8 cellular contexts compared by ENCODE assay signal in the genomic region with DNA sequence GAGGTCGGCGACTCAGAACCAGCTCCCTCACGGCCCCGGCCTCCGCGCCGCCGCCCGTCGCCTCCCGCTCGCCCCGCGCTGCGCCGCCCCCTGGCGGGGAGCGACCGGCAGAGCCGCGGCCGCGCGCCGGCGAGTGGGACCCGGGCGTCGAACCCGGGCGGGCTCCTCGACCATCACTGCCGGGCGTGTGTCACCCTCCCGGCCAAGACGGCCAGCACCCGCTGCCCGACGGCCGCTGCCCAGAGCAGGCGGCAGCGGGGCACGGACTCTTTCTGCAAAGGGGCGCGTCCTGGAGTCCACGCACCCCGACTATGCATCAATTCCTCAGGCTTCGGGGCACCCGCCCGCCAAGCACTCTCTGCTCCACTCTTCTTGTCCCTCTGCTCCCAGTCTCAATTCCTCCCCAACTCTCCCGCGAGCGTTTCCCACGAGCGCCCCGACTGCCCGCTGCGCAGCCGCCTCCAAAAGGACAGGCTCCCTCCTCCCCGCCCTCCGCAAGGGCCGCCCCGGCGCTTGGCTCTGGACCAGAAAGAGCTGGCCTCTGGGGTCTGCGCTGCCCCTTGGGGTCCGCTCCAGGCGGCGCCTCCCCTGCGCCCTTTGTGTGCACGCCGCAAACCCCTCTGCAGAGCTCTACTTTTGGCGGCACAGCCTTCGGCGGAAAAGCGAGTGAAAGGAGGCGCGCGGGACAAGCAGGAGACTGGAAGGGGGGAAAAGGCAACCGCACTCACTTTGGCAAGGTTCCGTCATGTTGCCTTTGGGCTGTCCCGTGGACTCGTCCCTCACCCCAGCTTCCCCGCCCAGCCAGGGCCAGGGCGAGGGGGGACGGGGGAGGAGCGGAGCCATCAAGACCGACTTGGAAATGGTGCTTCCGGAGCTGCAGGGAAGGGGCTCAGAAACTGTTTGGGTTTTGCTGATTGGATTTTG. TPM values are rescaled to one million over a fixed set of nuclear protein-coding genes. Genes with fewer than 3 reads are reported as not detected.
A peak's percentile ranks its signal among the peaks of the same experiment; 100 is the strongest.
DNase-seq lines count a peak whose midpoint lies in the region; ATAC-seq and TF ChIP-seq lines count a peak whose summit lies in the region.

No MANE protein-coding gene starts in this region.

- H3K27ac ChIP-seq in lung (ENCODE audit: low read depth in 1 of 2, low read length in 1 of 2) = peak overlapping the region; percentile 42 to 96

- peak; percentile 37 for DNase-seq in NCI-H2227 (lab: John Stamatoyannopoulos, UW; ENCODE audit: unreplicated experiment)
- no peak for DNase-seq in NCI-H2227 treated with DMSO at 0.1 percent for 48 hours (lab: John Stamatoyannopoulos, UW)
- DNase-seq in NCI-H1930 (lab: John Stamatoyannopoulos, UW) = peak; percentile 48 to 75
- DNase-seq in activated CD4-positive, alpha-beta memory T cell treated with anti-CD3 and anti-CD28 coated beads, Interleukin-2, amount 10 ng/mL, durations not matched to agents 7 days and 5 days = peak; percentile 62
- DNase-seq in effector CD8-positive, alpha-beta T cell (lab: John Stamatoyannopoulos, UW) = peak; percentile 3
- peak; percentile 53 for DNase-seq in lung (ENCODE audit: low spot score)
- DNase-seq in stimulated activated CD8-positive, alpha-beta memory T cell treated with anti-CD3 and anti-CD28 coated beads, Interleukin-12 subunit alpha, Interleukin-12 subunit beta, amount 100 ng/mL, for 1 hour (ENCODE audit: low read depth) = peak; percentile 31

- peak overlapping the region; percentile 89 for H3K4me3 ChIP-seq in lung

- H3K36me3 ChIP-seq in lung (ENCODE audit: control insufficient read depth in 2 of 2, insufficient read depth in 2 of 2, low read length in 2 of 2) = no peaks in the 10 kb centered on the region

- peaks cover 24% of the 10 kb centered on the region for H3K4me1 Mint-ChIP-seq in activated CD4-positive, alpha-beta memory T cell treated with anti-CD3 and anti-CD28 coated beads, Interleukin-2, amount 10 ng/mL, durations not matched to agents 7 days and 5 days

- POLR2A ChIA-PET in activated CD4-positive, alpha-beta memory T cell treated with anti-CD3 and anti-CD28 coated beads, Interleukin-2, amount 10 ng/mL, durations not matched to agents 7 days and 5 days (lab: Charles Lee) = no interaction called here

- peaks cover 29% of the 10 kb centered on the region for H3K27me3 Mint-ChIP-seq in activated CD4-positive, alpha-beta memory T cell treated with anti-CD3 and anti-CD28 coated beads, Interleukin-2, amount 10 ng/mL, durations not matched to agents 7 days and 5 days

- peak overlapping the region; percentile 79 for H3K4me3 Mint-ChIP-seq in activated CD4-positive, alpha-beta memory T cell treated with anti-CD3 and anti-CD28 coated beads, Interleukin-2, amount 10 ng/mL, durations not matched to agents 7 days and 5 days

- peak; percentile 11 for TF ChIP-seq CTCF in lung (IDR thresholded peaks at IDR 0.05; ENCODE audit: control extremely low read depth, extremely low read depth)

- peaks cover 0 to 4% of the 10 kb centered on the region in 2 donors for H3K4me1 ChIP-seq in lung (ENCODE audit: control insufficient read depth in 2 of 2, insufficient read depth in 2 of 2, low read length in 2 of 2)

- no peaks in the 10 kb centered on the region for H3K27me3 ChIP-seq in lung (ENCODE audit: control insufficient read depth, insufficient read depth)

- peak; percentile 66 for ATAC-seq in HG02642 (IDR thresholded peaks at IDR 0.05; ENCODE audit: poor library complexity, unreplicated experiment)
- peak; percentile 68 for ATAC-seq in lung (ENCODE audit: insufficient read depth, low FRiP score)

- H3K36me3 Mint-ChIP-seq in activated CD4-positive, alpha-beta memory T cell treated with anti-CD3 and anti-CD28 coated beads, Interleukin-2, amount 10 ng/mL, durations not matched to agents 7 days and 5 days (ENCODE audit: low read depth) = no peaks in the 10 kb centered on the region

- no peaks in the 10 kb centered on the region for H3K9me3 Mint-ChIP-seq in activated CD4-positive, alpha-beta memory T cell treated with anti-CD3 and anti-CD28 coated beads, Interleukin-2, amount 10 ng/mL, durations not matched to agents 7 days and 5 days

- CTCF ChIA-PET in activated CD4-positive, alpha-beta memory T cell treated with anti-CD3 and anti-CD28 coated beads, Interleukin-2, amount 10 ng/mL, durations not matched to agents 7 days and 5 days (lab: Charles Lee) = interaction anchor here (0.6 to 3.1 kb wide), 23 partner anchors 11 to 646 kb away, joined by 3 to 22 read pairs (median 4); a partner anchor contains a TSS

- no peaks in the 10 kb centered on the region for H3K9me3 ChIP-seq in lung (ENCODE audit: control insufficient read depth in 2 of 2, insufficient read depth in 1 of 2, low read length in 1 of 2)

- WGBS in lung, 2 donors = 0% methylated on average over 88 of the region's 88 CpGs

- H3K27ac Mint-ChIP-seq in activated CD4-positive, alpha-beta memory T cell treated with anti-CD3 and anti-CD28 coated beads, Interleukin-2, amount 10 ng/mL, durations not matched to agents 7 days and 5 days = no peak overlapping the region

RNA-seq across cellular contexts. Expression of a gene that starts 1.1 kb away (rescaled TPM):
- 1 to 10 TPM in 1 of 2 experiments, under 1 TPM in 1; 0.81 to 1.1 TPM for total RNA-seq in activated CD4-positive, alpha-beta memory T cell treated with anti-CD3 and anti-CD28 coated beads, Interleukin-2, amount 10 ng/mL, durations not matched to agents 7 days and 5 days
- 100 to 1,000 TPM in 1 of 2 donors, 10 to 100 TPM in 1; 27.6 to 121 TPM for total RNA-seq in lung
- 1 to 10 TPM; 3.8 to 6.2 TPM for polyA plus RNA-seq in lung

Comparison
In these comparisons a context has a peak if more than half of its experiments do, and no peak if none do; other contexts are left out.
1. RNA of a gene that starts 1.1 kb away (total RNA-seq): 27.6 to 121 TPM in lung; 0.81 to 1.1 TPM in activated CD4-positive, alpha-beta memory T cell treated with anti-CD3 and anti-CD28 coated beads, Interleukin-2, amount 10 ng/mL, durations not matched to agents 7 days and 5 days; every median in the first group is over 10 times any median in the second.